Comparison of ENCODE assay signal across 1 cellular context in the genomic region with DNA sequence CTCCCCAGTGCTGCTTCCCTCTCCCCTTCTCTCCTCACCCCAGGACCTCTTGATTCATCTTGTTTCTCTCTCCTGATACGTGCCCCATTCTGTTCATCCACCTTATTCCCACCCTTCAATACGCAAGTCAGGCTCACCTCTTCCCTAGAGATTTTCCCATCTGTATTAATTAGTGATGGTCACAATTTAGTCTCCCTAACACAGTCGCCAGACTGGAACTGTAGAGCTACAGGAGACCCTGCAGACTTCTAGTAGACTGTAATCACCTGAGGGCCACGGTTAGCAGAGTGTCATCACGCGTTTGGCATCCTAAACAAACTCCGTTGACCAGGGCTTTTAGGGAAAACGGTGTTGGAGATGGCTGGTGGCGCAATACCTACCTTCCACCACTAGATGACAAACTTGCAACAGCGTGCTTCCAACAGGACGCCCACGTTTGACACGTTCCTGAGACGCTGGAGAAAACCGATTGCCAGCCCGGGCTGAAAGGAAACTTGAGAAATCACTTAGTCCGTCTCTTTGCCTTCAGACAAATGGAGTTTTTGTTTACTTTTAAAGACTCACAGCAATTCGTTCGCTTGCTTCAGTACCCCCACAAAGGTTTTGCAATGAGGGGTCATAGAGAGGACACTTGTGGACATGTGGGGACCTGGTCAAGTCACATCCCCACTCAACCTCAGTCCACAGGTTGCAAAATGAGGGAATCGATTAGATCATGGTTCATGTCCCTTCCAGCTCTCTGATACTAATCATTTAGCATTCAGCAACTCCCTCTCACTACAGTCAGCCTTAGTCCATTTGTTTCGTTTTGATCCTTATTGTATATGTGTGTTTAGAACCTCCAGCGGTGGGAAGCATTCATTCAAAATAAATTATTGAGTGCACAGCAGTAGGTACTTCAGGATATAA.
TF ChIP-seq lines count a peak whose summit lies in the region.

No MANE protein-coding gene starts in this region.

TF ChIP-seq in HepG2, 621 proteins besides CTCF, POLR2A, EP300 and RAD21 (continued from another document and continues in another):
- TF ChIP-seq, protein P1, sequence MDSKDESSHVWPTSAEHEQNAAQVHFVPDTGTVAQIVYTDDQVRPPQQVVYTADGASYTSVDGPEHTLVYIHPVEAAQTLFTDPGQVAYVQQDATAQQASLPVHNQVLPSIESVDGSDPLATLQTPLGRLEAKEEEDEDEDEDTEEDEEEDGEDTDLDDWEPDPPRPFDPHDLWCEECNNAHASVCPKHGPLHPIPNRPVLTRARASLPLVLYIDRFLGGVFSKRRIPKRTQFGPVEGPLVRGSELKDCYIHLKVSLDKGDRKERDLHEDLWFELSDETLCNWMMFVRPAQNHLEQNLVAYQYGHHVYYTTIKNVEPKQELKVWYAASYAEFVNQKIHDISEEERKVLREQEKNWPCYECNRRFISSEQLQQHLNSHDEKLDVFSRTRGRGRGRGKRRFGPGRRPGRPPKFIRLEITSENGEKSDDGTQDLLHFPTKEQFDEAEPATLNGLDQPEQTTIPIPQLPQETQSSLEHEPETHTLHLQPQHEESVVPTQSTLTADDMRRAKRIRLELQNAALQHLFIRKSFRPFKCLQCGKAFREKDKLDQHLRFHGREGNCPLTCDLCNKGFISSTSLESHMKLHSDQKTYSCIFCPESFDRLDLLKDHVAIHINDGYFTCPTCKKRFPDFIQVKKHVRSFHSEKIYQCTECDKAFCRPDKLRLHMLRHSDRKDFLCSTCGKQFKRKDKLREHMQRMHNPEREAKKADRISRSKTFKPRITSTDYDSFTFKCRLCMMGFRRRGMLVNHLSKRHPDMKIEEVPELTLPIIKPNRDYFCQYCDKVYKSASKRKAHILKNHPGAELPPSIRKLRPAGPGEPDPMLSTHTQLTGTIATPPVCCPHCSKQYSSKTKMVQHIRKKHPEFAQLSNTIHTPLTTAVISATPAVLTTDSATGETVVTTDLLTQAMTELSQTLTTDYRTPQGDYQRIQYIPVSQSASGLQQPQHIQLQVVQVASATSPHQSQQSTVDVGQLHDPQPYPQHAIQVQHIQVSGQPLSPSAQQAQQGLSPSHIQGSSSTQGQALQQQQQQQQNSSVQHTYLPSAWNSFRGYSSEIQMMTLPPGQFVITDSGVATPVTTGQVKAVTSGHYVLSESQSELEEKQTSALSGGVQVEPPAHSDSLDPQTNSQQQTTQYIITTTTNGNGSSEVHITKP (CRISPR knock-in tag; IDR thresholded peaks at IDR 0.05; ENCODE audit: low read depth): no peak; the same call in 1 of the 2 replicates
- TF ChIP-seq HOXA5 (CRISPR knock-in tag; IDR thresholded peaks at IDR 0.05) (no peak), ZNF570 (CRISPR knock-in tag; IDR thresholded peaks at IDR 0.05; ENCODE audit: borderline replicate concordance) (no peak), AFF4 (CRISPR knock-in tag; IDR thresholded peaks at IDR 0.05) (0 out of 2 replicates have a peak, but pooled peaks have one; percentile 47), U2AF1 (optimal IDR thresholded peaks at IDR 0.05; ENCODE audit: low read depth, low read length) (no peak), RFXANK (CRISPR knock-in tag; IDR thresholded peaks at IDR 0.05) (0 out of 2 replicates have a peak, but pooled peaks have one; percentile 19), TMF1 (CRISPR knock-in tag; IDR thresholded peaks at IDR 0.05; ENCODE audit: low read depth) (no peak), ZNF468 (CRISPR knock-in tag; IDR thresholded peaks at IDR 0.05) (no peak), BRCA1 (CRISPR knock-in tag; IDR thresholded peaks at IDR 0.05) (no peak), ZNF513 (CRISPR knock-in tag; conservative IDR thresholded peaks at IDR 0.05) (0 out of 2 replicates have a peak, but pooled peaks have one; percentile 7), SAFB2 (CRISPR knock-in tag; IDR thresholded peaks at IDR 0.05; ENCODE audit: borderline replicate concordance, low read depth) (0 out of 2 replicates have a peak, but pooled peaks have one; percentile 22), ZNF552 (CRISPR knock-in tag; IDR thresholded peaks at IDR 0.05; ENCODE audit: borderline replicate concordance) (no peak), KAT8 (CRISPR knock-in tag; IDR thresholded peaks at IDR 0.05) (peak; percentile 78), ISX (CRISPR knock-in tag; conservative IDR thresholded peaks at IDR 0.05) (no peak), ZNF816 (CRISPR knock-in tag; IDR thresholded peaks at IDR 0.05; ENCODE audit: borderline replicate concordance) (no peak), ZNF30 (CRISPR knock-in tag; IDR thresholded peaks at IDR 0.05) (no peak), ZNF879 (CRISPR knock-in tag; IDR thresholded peaks at IDR 0.05) (no peak), SCMH1 (CRISPR knock-in tag; IDR thresholded peaks at IDR 0.05; ENCODE audit: borderline replicate concordance) (no peak), KDM2A (CRISPR knock-in tag; IDR thresholded peaks at IDR 0.05; ENCODE audit: borderline replicate concordance, low read depth) (peak; percentile 91), HOXD1 (CRISPR knock-in tag; IDR thresholded peaks at IDR 0.05) (no peak), HMG20B (CRISPR knock-in tag; conservative IDR thresholded peaks at IDR 0.05) (no peak), ZBTB21 (CRISPR knock-in tag; IDR thresholded peaks at IDR 0.05) (no peak; the same call in 1 of the 2 replicates), PAF1 (CRISPR knock-in tag; IDR thresholded peaks at IDR 0.05) (no peak), NFYB (CRISPR knock-in tag; IDR thresholded peaks at IDR 0.05) (no peak), FOXK2 (IDR thresholded peaks at IDR 0.05) (no peak), EHMT2 (IDR thresholded peaks at IDR 0.05; ENCODE audit: borderline replicate concordance, low read depth, low read length) (no peak), TEAD2 (CRISPR knock-in tag; IDR thresholded peaks at IDR 0.05) (no peak), FOXJ3 (CRISPR knock-in tag; IDR thresholded peaks at IDR 0.05; ENCODE audit: borderline replicate concordance) (0 out of 2 replicates have a peak, but pooled peaks have one; percentile 33), ZBTB38 (CRISPR knock-in tag; IDR thresholded peaks at IDR 0.05) (0 out of 2 replicates have a peak, but pooled peaks have one; percentile 54), KLF16 (CRISPR knock-in tag; IDR thresholded peaks at IDR 0.05) (peak in 1 of 2 experiments; percentile 71; a peak in 1 of 4 replicates), BCL6 (CRISPR knock-in tag; IDR thresholded peaks at IDR 0.05) (peak; percentile 18; the same call in 1 of the 2 replicates), ZNF431 (CRISPR knock-in tag; IDR thresholded peaks at IDR 0.05; ENCODE audit: borderline replicate concordance, low read depth) (no peak), NFAT5 (CRISPR knock-in tag; IDR thresholded peaks at IDR 0.05) (no peak; the same call in 1 of the 2 replicates), NAIF1 (CRISPR knock-in tag; IDR thresholded peaks at IDR 0.05; ENCODE audit: borderline replicate concordance) (0 out of 2 replicates have a peak, but pooled peaks have one; percentile 40), EEA1 (CRISPR knock-in tag; IDR thresholded peaks at IDR 0.05; ENCODE audit: borderline replicate concordance) (no peak), NCOA2 (CRISPR knock-in tag; IDR thresholded peaks at IDR 0.05) (peak; percentile 31), RXRB (CRISPR knock-in tag; IDR thresholded peaks at IDR 0.05; ENCODE audit: borderline replicate concordance) (peak; percentile 76), THYN1 (CRISPR knock-in tag; IDR thresholded peaks at IDR 0.05; ENCODE audit: borderline replicate concordance, low read depth) (no peak), ZNF850 (CRISPR knock-in tag; conservative IDR thresholded peaks at IDR 0.05) (no peak), GATA4 (IDR thresholded peaks at IDR 0.05; ENCODE audit: borderline replicate concordance, low read depth) (no peak)
- TF ChIP-seq, protein P2, sequence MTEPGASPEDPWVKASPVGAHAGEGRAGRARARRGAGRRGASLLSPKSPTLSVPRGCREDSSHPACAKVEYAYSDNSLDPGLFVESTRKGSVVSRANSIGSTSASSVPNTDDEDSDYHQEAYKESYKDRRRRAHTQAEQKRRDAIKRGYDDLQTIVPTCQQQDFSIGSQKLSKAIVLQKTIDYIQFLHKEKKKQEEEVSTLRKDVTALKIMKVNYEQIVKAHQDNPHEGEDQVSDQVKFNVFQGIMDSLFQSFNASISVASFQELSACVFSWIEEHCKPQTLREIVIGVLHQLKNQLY (CRISPR knock-in tag; IDR thresholded peaks at IDR 0.05): peak; percentile 60; the same call in 1 of the 2 replicates
- TF ChIP-seq, protein P3, sequence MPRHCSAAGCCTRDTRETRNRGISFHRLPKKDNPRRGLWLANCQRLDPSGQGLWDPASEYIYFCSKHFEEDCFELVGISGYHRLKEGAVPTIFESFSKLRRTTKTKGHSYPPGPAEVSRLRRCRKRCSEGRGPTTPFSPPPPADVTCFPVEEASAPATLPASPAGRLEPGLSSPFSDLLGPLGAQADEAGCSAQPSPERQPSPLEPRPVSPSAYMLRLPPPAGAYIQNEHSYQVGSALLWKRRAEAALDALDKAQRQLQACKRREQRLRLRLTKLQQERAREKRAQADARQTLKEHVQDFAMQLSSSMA (CRISPR knock-in tag; IDR thresholded peaks at IDR 0.05): no peak
- TF ChIP-seq, protein P4, sequence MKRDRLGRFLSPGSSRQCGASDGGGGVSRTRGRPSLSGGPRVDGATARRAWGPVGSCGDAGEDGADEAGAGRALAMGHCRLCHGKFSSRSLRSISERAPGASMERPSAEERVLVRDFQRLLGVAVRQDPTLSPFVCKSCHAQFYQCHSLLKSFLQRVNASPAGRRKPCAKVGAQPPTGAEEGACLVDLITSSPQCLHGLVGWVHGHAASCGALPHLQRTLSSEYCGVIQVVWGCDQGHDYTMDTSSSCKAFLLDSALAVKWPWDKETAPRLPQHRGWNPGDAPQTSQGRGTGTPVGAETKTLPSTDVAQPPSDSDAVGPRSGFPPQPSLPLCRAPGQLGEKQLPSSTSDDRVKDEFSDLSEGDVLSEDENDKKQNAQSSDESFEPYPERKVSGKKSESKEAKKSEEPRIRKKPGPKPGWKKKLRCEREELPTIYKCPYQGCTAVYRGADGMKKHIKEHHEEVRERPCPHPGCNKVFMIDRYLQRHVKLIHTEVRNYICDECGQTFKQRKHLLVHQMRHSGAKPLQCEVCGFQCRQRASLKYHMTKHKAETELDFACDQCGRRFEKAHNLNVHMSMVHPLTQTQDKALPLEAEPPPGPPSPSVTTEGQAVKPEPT (CRISPR knock-in tag; IDR thresholded peaks at IDR 0.05; ENCODE audit: low read depth): no peak
